16 cellular contexts compared by ENCODE assay signal in genomic region chr1:178330153-178330552, GRCh38.
DNase-seq lines count a peak whose midpoint lies in the region; ATAC-seq, FAIRE-seq and TF ChIP-seq lines count a peak whose summit lies in the region.
"Had no signal": no experiment of that assay in that cellular context is flagged by ENCODE, and none has a peak within 500 bp of the region (broad histone marks: within the 10 kb centered on the region; RNA-seq: fewer than 3 reads in every experiment).

No MANE protein-coding gene starts in this region.

- peaks cover 21% of the 10 kb centered on the region for H3K4me1 Mint-ChIP-seq in mesothelial cell of epicardium
- no peaks in the 10 kb centered on the region for H3K4me1 Mint-ChIP-seq in naive thymus-derived CD8-positive, alpha-beta T cell

- no TSS peak for BruUV-seq in PC-9 (replicated peaks; lab: Mats Ljungman, UMichigan)

- no peak overlapping the region for H2AFZ ChIP-seq in PC-9

- H3K9me3 ChIP-seq in PC-9 (ENCODE audit: insufficient read depth, low read depth) = no peaks in the 10 kb centered on the region; the same call in 1 of the 2 replicates
- H3K9me3 ChIP-seq: Caco-2, HAP-1 had no signal

- H3K79me2 ChIP-seq in PC-9 (ENCODE audit: low read depth) = peaks cover 44% of the 10 kb centered on the region

- CTCF ChIA-PET in PC-9 (lab: Charles Lee) = interaction anchor here (0.6 kb wide), 1 partner anchor 303 kb away, joined by 3 read pairs; no protein-coding TSS in a partner anchor

- H3K4me3 Mint-ChIP-seq in mesothelial cell of epicardium = peak overlapping the region; percentile 0
- H3K4me3 Mint-ChIP-seq in naive thymus-derived CD8-positive, alpha-beta T cell = no peak overlapping the region

- no peaks in the 10 kb centered on the region for H3F3A ChIP-seq in PC-9 (ENCODE audit: insufficient read depth, low read depth)

- no peaks in the 10 kb centered on the region for H3K27me3 ChIP-seq in PC-9 (ENCODE audit: insufficient read depth, low read depth)
- H3K27me3 ChIP-seq in bronchial epithelial cell (ENCODE audit: control insufficient read depth, insufficient read depth, low read length) = no peaks in the 10 kb centered on the region

- no peak for ATAC-seq in naive thymus-derived CD8-positive, alpha-beta T cell

- no peaks in the 10 kb centered on the region for H3K27me3 Mint-ChIP-seq in mesothelial cell of epicardium (ENCODE audit: low read depth)
- H3K27me3 Mint-ChIP-seq in naive thymus-derived CD8-positive, alpha-beta T cell = peaks cover 2 to 4% (median 2%) of the 10 kb centered on the region in 5 donors

- H3K27ac ChIP-seq in PC-9 = no peak overlapping the region

- POLR2A ChIA-PET in PC-9 (lab: Charles Lee; ENCODE audit: unreplicated experiment) = interaction anchor here (0.6 to 0.8 kb wide), 3 partner anchors 25 to 707 kb away, joined by 3 to 42 read pairs (median 4); no protein-coding TSS in a partner anchor
- POLR2A ChIA-PET in naive thymus-derived CD8-positive, alpha-beta T cell (lab: Charles Lee) = no interaction called here

- no peaks in the 10 kb centered on the region for H3K9me3 Mint-ChIP-seq in mesothelial cell of epicardium
- no peaks in the 10 kb centered on the region for H3K9me3 Mint-ChIP-seq in naive thymus-derived CD8-positive, alpha-beta T cell

- H3K36me3 Mint-ChIP-seq in mesothelial cell of epicardium = peaks cover 5% of the 10 kb centered on the region
- H3K36me3 Mint-ChIP-seq in naive thymus-derived CD8-positive, alpha-beta T cell = no peaks in the 10 kb centered on the region

- H4K20me1 ChIP-seq in PC-9 (ENCODE audit: insufficient read depth) = no peaks in the 10 kb centered on the region; the same call in 1 of the 2 replicates

- peak overlapping the region; percentile 43; the same call in 1 of the 2 replicates for H3K4me2 ChIP-seq in PC-9

- DNase-seq in HCEC 1CT = peak; percentile 33
- DNase-seq in PC-9 = peak in 1 of 2 experiments; percentile 75
- peak; percentile 80 for DNase-seq in bronchial epithelial cell (ENCODE audit: low read depth)
- DNase-seq in mesothelial cell of epicardium (ENCODE audit: low spot score in 2 of 2, unreplicated experiment in 2 of 2) = no peak
- DNase-seq in activated T-cell treated with anti-CD3 and anti-CD28 coated beads, Interleukin-2, amount 50 U/mL, for 1 hour = no peak
- no peak for DNase-seq in NCI-H82 treated with DMSO at 0.1 percent for 48 hours (lab: John Stamatoyannopoulos, UW; ENCODE audit: unreplicated experiment)
- no peak for DNase-seq in cerebellar nuclear complex (lab: John Stamatoyannopoulos, UW)
- no peak for DNase-seq in naive thymus-derived CD8-positive, alpha-beta T cell
- DNase-seq: Caco-2; KG1; MM.1S; NCI-H187; NCI-H524; NK-92 treated with Interleukin-12 subunit alpha and Interleukin-12 subunit beta, amount 100 ng/mL, for 24 hours; Right ventricle myocardium superior had no signal

- TF ChIP-seq CTCF in PC-9 (conservative IDR thresholded peaks at IDR 0.05) (no peak), bronchial epithelial cell (IDR thresholded peaks at IDR 0.05; ENCODE audit: insufficient read depth, low read length, severe bottlenecking) (no peak), mesothelial cell of epicardium (IDR thresholded peaks at IDR 0.05; ENCODE audit: unreplicated experiment) (no peak)

- H3K4me1 ChIP-seq in PC-9 (replicated peaks; ENCODE audit: insufficient read depth) = peaks cover 20% of the 10 kb centered on the region
- H3K4me1 ChIP-seq: HAP-1 had no signal

- no peaks in the 10 kb centered on the region for H3K9me2 ChIP-seq in PC-9 (ENCODE audit: insufficient read depth)

- H3K4me3 ChIP-seq in PC-9 (no peak overlapping the region), bronchial epithelial cell (ENCODE audit: low read depth, low read length) (no peak overlapping the region)
- H3K4me3 ChIP-seq: HAP-1 had no signal

- intact Hi-C loops in PC-9 (cut with micrococcal nuclease; ENCODE audit: unreplicated experiment) = no loop called here

- H3K27ac Mint-ChIP-seq in mesothelial cell of epicardium = peak overlapping the region; percentile 93
- H3K27ac Mint-ChIP-seq in naive thymus-derived CD8-positive, alpha-beta T cell = no peak overlapping the region

- H3K36me3 ChIP-seq in PC-9 (ENCODE audit: low read depth) (no peaks in the 10 kb centered on the region), bronchial epithelial cell (ENCODE audit: control insufficient read depth, insufficient read depth, low read length) (no peaks in the 10 kb centered on the region)
- H3K36me3 ChIP-seq: HAP-1 had no signal

- no peak for FAIRE-seq in bronchial epithelial cell (lab: Jason Lieb, UNC)

Comparison
In these comparisons a context has a peak if more than half of its experiments do, and no peak if none do; other contexts are left out.
1. DNase-seq: peak in HCEC 1CT (single experiment) and bronchial epithelial cell (single experiment); none in mesothelial cell of epicardium (0 of 2), activated T-cell treated with anti-CD3 and anti-CD28 coated beads, Interleukin-2, amount 50 U/mL, for 1 hour (single experiment), NCI-H82 treated with DMSO at 0.1 percent for 48 hours (single experiment), cerebellar nuclear complex (0 of 2) and naive thymus-derived CD8-positive, alpha-beta T cell (0 of 10).